Comparison of ENCODE assay signal across 38 cellular contexts in the genomic region with DNA sequence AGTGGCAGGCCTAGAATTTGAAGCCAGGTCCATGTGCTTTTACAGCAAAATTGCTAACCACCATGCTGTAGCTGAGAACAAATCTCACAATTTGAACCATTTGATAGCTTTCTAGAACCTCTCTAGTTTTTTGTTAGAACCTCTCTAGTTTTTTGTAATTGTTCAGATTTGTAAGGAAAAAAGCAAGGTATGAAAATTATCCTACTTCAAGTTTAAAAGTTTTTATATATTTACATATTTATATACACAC. TPM values are rescaled to one million over a fixed set of nuclear protein-coding genes. Genes with fewer than 3 reads are reported as not detected.
"Had no signal": no experiment of that assay in that cellular context is flagged by ENCODE, and none has a peak within 500 bp of the region (broad histone marks: within the 10 kb centered on the region; RNA-seq: fewer than 3 reads in every experiment).

No MANE protein-coding gene starts in this region.

- DNase-seq: activated B cell treated with CpG ODN at 0.5 μM for 24 hours; activated CD4-positive, alpha-beta memory T cell treated with anti-CD3 and anti-CD28 coated beads for 36 hours; activated CD4-positive, alpha-beta T cell treated with anti-CD3 and anti-CD28 coated beads for 4 hours; activated CD4-positive, alpha-beta T cell treated with anti-CD3 and anti-CD28 coated beads, Interleukin-2, amount 10 ng/mL, durations not matched to agents 24 days and 14 days; activated CD4-positive, alpha-beta T cell treated with anti-CD3 and anti-CD28 coated beads, Interleukin-2, amount 50 U/mL, for 1 hour; activated CD4-positive, alpha-beta T cell treated with anti-CD3 and anti-CD28 coated beads, Interleukin-2, amount 50 U/mL, for 4 hours; activated CD4-positive, CD25-positive, alpha-beta regulatory T cell treated with anti-CD3 and anti-CD28 coated beads, Interleukin-2, amount 50 U/mL, for 72 hours; activated CD8-positive, alpha-beta memory T cell treated with anti-CD3 and anti-CD28 coated beads, Interleukin-2, amount 50 U/mL, for 4 hours; activated CD8-positive, alpha-beta T cell treated with anti-CD3 and anti-CD28 coated beads for 36 hours; activated effector memory CD4-positive, alpha-beta T cell treated with anti-CD3 and anti-CD28 coated beads, Interleukin-2, amount 50 U/mL, for 16 hours; activated gamma-delta T cell treated with Interleukin-2 at 50 U/mL for 16 hours; activated naive CD4-positive, alpha-beta T cell; activated naive CD4-positive, alpha-beta T cell treated with anti-CD3 and anti-CD28 coated beads for 36 hours; activated naive CD4-positive, alpha-beta T cell treated with anti-CD3 and anti-CD28 coated beads, Interleukin-2, amount 50 U/mL, for 16 hours; activated naive CD8-positive, alpha-beta T cell treated with anti-CD3 and anti-CD28 coated beads for 36 hours; activated T-cell treated with anti-CD3 and anti-CD28 coated beads for 4 hours; activated T-cell treated with anti-CD3 and anti-CD28 coated beads, Interleukin-2, amount 50 U/mL, for 1 hour; activated T-cell treated with anti-CD3 and anti-CD28 coated beads, Interleukin-2, amount 50 U/mL, for 4 hours; activated T-cell treated with anti-CD3 and anti-CD28 coated beads, Interleukin-2, amount 50 U/mL, for 72 hours; adrenal gland; amniotic stem cell; aorta; caudate nucleus; cerebellar nuclear complex; T-helper 1 cell; T-helper 2 cell; T-helper 9 cell had no signal

- H3K27ac Mint-ChIP-seq: activated B cell treated with CpG ODN at 0.5 μM for 24 hours; activated CD4-positive, alpha-beta memory T cell treated with anti-CD3 and anti-CD28 coated beads for 36 hours; activated CD4-positive, alpha-beta T cell treated with anti-CD3 and anti-CD28 coated beads, Interleukin-2, amount 10 ng/mL, durations not matched to agents 24 days and 14 days; activated CD8-positive, alpha-beta T cell treated with anti-CD3 and anti-CD28 coated beads for 36 hours; activated naive CD4-positive, alpha-beta T cell treated with anti-CD3 and anti-CD28 coated beads for 36 hours; activated naive CD4-positive, alpha-beta T cell treated with anti-CD3 and anti-CD28 coated beads, Interleukin-2, amount 50 U/mL, for 72 hours; activated naive CD8-positive, alpha-beta T cell treated with anti-CD3 and anti-CD28 coated beads for 36 hours; activated T-cell treated with anti-CD3 and anti-CD28 coated beads, Interleukin-2, amount 50 U/mL, for 72 hours; activated T-helper 1 cell treated with anti-CD3 and anti-CD28 coated beads, Interleukin-12 subunit alpha, Interleukin-12 subunit beta, Interleukin-2, Interleukin-4 antibody, amounts not matched to agents 30 ng/mL and 10 ng/mL and 1 ng/mL, durations not matched to agents 14 hours and 24 hours and 36 hours; activated T-helper 17 cell treated with anti-CD3 and anti-CD28 coated beads, Interleukin-2, amount 50 U/mL, for 72 hours; T-helper 1 cell treated with Interleukin-12 subunit alpha and Interleukin-12 subunit beta and Interleukin-4 antibody, amounts not matched to agents 30 μg/mL and 1 μg/mL, for 36 hours; T-helper 2 cell treated with Interferon-gamma antibody and Interleukin-4, amounts not matched to agents 5 μg/mL and 100 μg/mL, for 36 hours had no signal

- H3K4me3 Mint-ChIP-seq: activated B cell treated with CpG ODN at 0.5 μM for 24 hours; activated CD4-positive, alpha-beta memory T cell treated with anti-CD3 and anti-CD28 coated beads for 36 hours; activated CD4-positive, alpha-beta T cell treated with anti-CD3 and anti-CD28 coated beads, Interleukin-2, amount 10 ng/mL, durations not matched to agents 24 days and 14 days; activated CD8-positive, alpha-beta T cell treated with anti-CD3 and anti-CD28 coated beads for 36 hours; activated naive CD4-positive, alpha-beta T cell treated with anti-CD3 and anti-CD28 coated beads for 36 hours; activated naive CD8-positive, alpha-beta T cell treated with anti-CD3 and anti-CD28 coated beads for 36 hours; activated T-cell treated with anti-CD3 and anti-CD28 coated beads, Interleukin-2, amount 50 U/mL, for 4 hours; activated T-cell treated with anti-CD3 and anti-CD28 coated beads, Interleukin-2, amount 50 U/mL, for 72 hours; activated T-helper 1 cell treated with anti-CD3 and anti-CD28 coated beads, Interleukin-12 subunit alpha, Interleukin-12 subunit beta, Interleukin-2, Interleukin-4 antibody, amounts not matched to agents 30 ng/mL and 10 ng/mL and 1 ng/mL, durations not matched to agents 14 hours and 24 hours and 36 hours; activated T-helper 17 cell treated with anti-CD3 and anti-CD28 coated beads, Interleukin-2, amount 50 U/mL, for 72 hours; central memory CD8-positive, alpha-beta T cell; T-helper 1 cell treated with Interleukin-12 subunit alpha and Interleukin-12 subunit beta and Interleukin-4 antibody, amounts not matched to agents 30 μg/mL and 1 μg/mL, for 36 hours; T-helper 2 cell treated with Interferon-gamma antibody and Interleukin-4, amounts not matched to agents 5 μg/mL and 100 μg/mL, for 36 hours had no signal

- ATAC-seq: activated CD8-positive, alpha-beta T cell treated with anti-CD3 and anti-CD28 coated beads for 36 hours; activated naive CD4-positive, alpha-beta T cell treated with anti-CD3 and anti-CD28 coated beads, Interleukin-2, amount 50 U/mL, for 72 hours; activated T-cell treated with anti-CD3 and anti-CD28 coated beads, Interleukin-2, amount 50 U/mL, for 4 hours; activated T-cell treated with anti-CD3 and anti-CD28 coated beads, Interleukin-2, amount 50 U/mL, for 72 hours; activated T-helper 17 cell treated with anti-CD3 and anti-CD28 coated beads, Interleukin-2, amount 50 U/mL, for 72 hours had no signal

- FAIRE-seq: TTC549 had no signal

- H3K4me1 Mint-ChIP-seq: activated B cell treated with CpG ODN at 0.5 μM for 24 hours; activated CD4-positive, alpha-beta T cell treated with anti-CD3 and anti-CD28 coated beads, Interleukin-2, amount 10 ng/mL, durations not matched to agents 24 days and 14 days; activated naive CD8-positive, alpha-beta T cell treated with anti-CD3 and anti-CD28 coated beads for 36 hours; activated T-helper 17 cell treated with anti-CD3 and anti-CD28 coated beads, Interleukin-2, amount 50 U/mL, for 72 hours; central memory CD8-positive, alpha-beta T cell had no signal

- H3K27me3 Mint-ChIP-seq: brain had no signal

- H3K4me3 ChIP-seq: adrenal gland, cardiac muscle cell had no signal

- H3K9me3 Mint-ChIP-seq: activated CD4-positive, alpha-beta memory T cell treated with anti-CD3 and anti-CD28 coated beads for 36 hours; activated CD4-positive, alpha-beta T cell treated with anti-CD3 and anti-CD28 coated beads, Interleukin-2, amount 10 ng/mL, durations not matched to agents 24 days and 14 days; activated naive CD4-positive, alpha-beta T cell treated with anti-CD3 and anti-CD28 coated beads for 36 hours; activated naive CD4-positive, alpha-beta T cell treated with anti-CD3 and anti-CD28 coated beads, Interleukin-2, amount 50 U/mL, for 72 hours; activated naive CD8-positive, alpha-beta T cell treated with anti-CD3 and anti-CD28 coated beads for 36 hours; activated T-cell treated with anti-CD3 and anti-CD28 coated beads, Interleukin-2, amount 50 U/mL, for 4 hours; activated T-cell treated with anti-CD3 and anti-CD28 coated beads, Interleukin-2, amount 50 U/mL, for 72 hours; activated T-helper 1 cell treated with anti-CD3 and anti-CD28 coated beads, Interleukin-12 subunit alpha, Interleukin-12 subunit beta, Interleukin-2, Interleukin-4 antibody, amounts not matched to agents 30 ng/mL and 10 ng/mL and 1 ng/mL, durations not matched to agents 14 hours and 24 hours and 36 hours; activated T-helper 17 cell treated with anti-CD3 and anti-CD28 coated beads, Interleukin-2, amount 50 U/mL, for 72 hours; central memory CD8-positive, alpha-beta T cell; T-helper 1 cell treated with Interleukin-12 subunit alpha and Interleukin-12 subunit beta and Interleukin-4 antibody, amounts not matched to agents 30 μg/mL and 1 μg/mL, for 36 hours; T-helper 2 cell treated with Interferon-gamma antibody and Interleukin-4, amounts not matched to agents 5 μg/mL and 100 μg/mL, for 36 hours had no signal

- H3K27ac ChIP-seq: adrenal gland, cardiac muscle cell, VCaP had no signal

- H3K36me3 ChIP-seq: adrenal gland, cardiac muscle cell had no signal

- H3K36me3 Mint-ChIP-seq: activated CD4-positive, alpha-beta memory T cell treated with anti-CD3 and anti-CD28 coated beads for 36 hours; activated naive CD4-positive, alpha-beta T cell treated with anti-CD3 and anti-CD28 coated beads, Interleukin-2, amount 50 U/mL, for 72 hours; activated naive CD8-positive, alpha-beta T cell treated with anti-CD3 and anti-CD28 coated beads for 36 hours had no signal

- H3K9me3 ChIP-seq: adrenal gland had no signal

- H3K27me3 ChIP-seq: adrenal gland, cardiac muscle cell had no signal

RNA-seq across cellular contexts. Expression of a gene that starts 9.8 kb away (rescaled TPM):
- total RNA-seq: activated B cell treated with CpG ODN at 0.5 μM for 24 hours; activated CD4-positive, alpha-beta memory T cell treated with anti-CD3 and anti-CD28 coated beads for 36 hours; activated CD4-positive, alpha-beta T cell treated with anti-CD3 and anti-CD28 coated beads, Interleukin-2, amount 10 ng/mL, durations not matched to agents 24 days and 14 days; activated CD8-positive, alpha-beta memory T cell treated with anti-CD3 and anti-CD28 coated beads for 36 hours; activated naive CD4-positive, alpha-beta T cell treated with anti-CD3 and anti-CD28 coated beads for 36 hours; activated T-cell treated with anti-CD3 and anti-CD28 coated beads, Interleukin-2, amount 50 U/mL, for 4 hours; activated T-helper 17 cell treated with anti-CD3 and anti-CD28 coated beads, Interleukin-2, amount 50 U/mL, for 72 hours had no signal
